31 cellular contexts compared by ENCODE assay signal in genomic region chr4:99833766-99834165, GRCh38. TPM values are rescaled to one million over a fixed set of nuclear protein-coding genes. Genes with fewer than 3 reads are reported as not detected.
"Had no signal": no experiment of that assay in that cellular context is flagged by ENCODE, and none has a peak within 500 bp of the region (broad histone marks: within the 10 kb centered on the region; RNA-seq: fewer than 3 reads in every experiment).

No MANE protein-coding gene starts in this region.

- H3K27me3 ChIP-seq: ascending aorta had no signal

- DNase-seq: activated CD4-positive, alpha-beta memory T cell treated with anti-CD3 and anti-CD28 coated beads, Interleukin-2, amount 10 ng/mL, durations not matched to agents 7 days and 5 days; activated CD4-positive, alpha-beta T cell treated with anti-CD3 and anti-CD28 coated beads for 1 hour; activated CD4-positive, alpha-beta T cell treated with anti-CD3 and anti-CD28 coated beads for 48 hours; activated CD4-positive, CD25-positive, alpha-beta regulatory T cell; activated effector memory CD4-positive, alpha-beta T cell treated with anti-CD3 and anti-CD28 coated beads, Interleukin-2, amount 50 U/mL, for 16 hours; activated naive CD4-positive, alpha-beta T cell treated with Interleukin-2 at 50 U/mL for 16 hours; activated naive CD8-positive, alpha-beta T cell treated with anti-CD3 and anti-CD28 coated beads, Interleukin-2, amount 10 ng/mL, durations not matched to agents 7 days and 5 days; activated T-cell treated with anti-CD3 and anti-CD28 coated beads, Interleukin-2, amount 50 U/mL, for 1 hour; activated T-cell treated with anti-CD3 and anti-CD28 coated beads, Interleukin-2, amount 50 U/mL, for 72 hours; amygdala; NCI-H1105; NCI-H1417 treated with DMSO at 0.1 percent for 48 hours; NCI-H187 treated with DMSO at 0.1 percent for 48 hours; NCI-H2081 treated with DMSO at 0.1 percent for 48 hours; NCI-H345; NCI-H524 treated with DMSO at 0.1 percent for 48 hours; PC-9; SIG-M5; T-cell; T-helper 2 cell; T-helper 9 cell; WERI-Rb-1 had no signal

- ATAC-seq: activated T-cell treated with anti-CD3 and anti-CD28 coated beads, Interleukin-2, amount 50 U/mL, for 72 hours; activated T-helper 17 cell treated with anti-CD3 and anti-CD28 coated beads, Interleukin-2, amount 50 U/mL, for 72 hours; K562; Right ventricle myocardium inferior; SK-N-SH treated with all-trans-retinoic acid at 6 μM for 48 hours; T-cell had no signal

- H3K27ac Mint-ChIP-seq: activated CD4-positive, alpha-beta memory T cell treated with anti-CD3 and anti-CD28 coated beads, Interleukin-2, amount 10 ng/mL, durations not matched to agents 7 days and 5 days; activated naive CD4-positive, alpha-beta T cell treated with anti-CD3 and anti-CD28 coated beads, Interleukin-2, amount 50 U/mL, for 24 hours; activated naive CD8-positive, alpha-beta T cell treated with anti-CD3 and anti-CD28 coated beads, Interleukin-2, amount 10 ng/mL, durations not matched to agents 7 days and 5 days; activated T-cell treated with anti-CD3 and anti-CD28 coated beads, Interleukin-2, amount 50 U/mL, for 72 hours; activated T-helper 17 cell treated with anti-CD3 and anti-CD28 coated beads, Interleukin-2, amount 50 U/mL, for 72 hours; T-cell had no signal

- H3K4me3 ChIP-seq: ascending aorta, K562, PC-9 had no signal

- H3K4me3 Mint-ChIP-seq: activated CD4-positive, alpha-beta memory T cell treated with anti-CD3 and anti-CD28 coated beads, Interleukin-2, amount 10 ng/mL, durations not matched to agents 7 days and 5 days; activated naive CD4-positive, alpha-beta T cell treated with anti-CD3 and anti-CD28 coated beads, Interleukin-2, amount 50 U/mL, for 24 hours; activated naive CD8-positive, alpha-beta T cell treated with anti-CD3 and anti-CD28 coated beads, Interleukin-2, amount 10 ng/mL, durations not matched to agents 7 days and 5 days; activated T-cell treated with anti-CD3 and anti-CD28 coated beads, Interleukin-2, amount 50 U/mL, for 72 hours; activated T-helper 17 cell treated with anti-CD3 and anti-CD28 coated beads, Interleukin-2, amount 50 U/mL, for 72 hours; T-cell had no signal

- H3K9me3 ChIP-seq: ascending aorta had no signal

- H3K27ac ChIP-seq: ascending aorta, PC-9, RWPE1, WERI-Rb-1 had no signal

- H3K36me3 ChIP-seq: ascending aorta, WERI-Rb-1 had no signal

- H3K27me3 Mint-ChIP-seq: activated CD4-positive, alpha-beta memory T cell treated with anti-CD3 and anti-CD28 coated beads, Interleukin-2, amount 10 ng/mL, durations not matched to agents 7 days and 5 days; activated naive CD4-positive, alpha-beta T cell treated with anti-CD3 and anti-CD28 coated beads, Interleukin-2, amount 50 U/mL, for 24 hours; activated naive CD8-positive, alpha-beta T cell treated with anti-CD3 and anti-CD28 coated beads, Interleukin-2, amount 10 ng/mL, durations not matched to agents 7 days and 5 days; activated T-helper 17 cell treated with anti-CD3 and anti-CD28 coated beads, Interleukin-2, amount 50 U/mL, for 72 hours; T-cell had no signal

RNA-seq across cellular contexts. Expression of gene DAPP1, which starts 17.1 kb away (rescaled TPM):
- total RNA-seq: ascending aorta, NCI-H460, SK-MEL-5 had no signal
